19 cellular contexts compared by ENCODE assay signal in genomic region chr7:108132551-108133265, GRCh38. TPM values are rescaled to one million over a fixed set of nuclear protein-coding genes. Genes with fewer than 3 reads are reported as not detected.
DNase-seq lines count a peak whose midpoint lies in the region.
"Had no signal": no experiment of that assay in that cellular context is flagged by ENCODE, and none has a peak within 500 bp of the region (broad histone marks: within the 10 kb centered on the region; RNA-seq: fewer than 3 reads in every experiment).

No MANE protein-coding gene starts in this region.

- H3K4me3 ChIP-seq in ectodermal cell (ENCODE audit: insufficient read depth, low read depth, low read length): no peak overlapping the region
- H3K4me3 ChIP-seq: GM12878 had no signal

- 72 to 74% methylated on average over 13 of the region's 13 CpGs for WGBS in ectodermal cell, 2 experiments

- no peaks in the 10 kb centered on the region for H3K27me3 ChIP-seq in ectodermal cell (ENCODE audit: control insufficient read depth, insufficient read depth, low read length, poor library complexity, severe bottlenecking)

- peak overlapping the region; percentile 31 for H3K27ac ChIP-seq in ectodermal cell (ENCODE audit: insufficient read depth, low read depth, low read length, poor library complexity, severe bottlenecking)

- peak; percentile 15 for DNase-seq in COR-L47 (lab: John Stamatoyannopoulos, UW)
- DNase-seq in RPMI7951 (ENCODE audit: low read depth): peak; percentile 81
- peak; percentile 51 for DNase-seq in left kidney (ENCODE audit: low read depth, low spot score)
- no peak for DNase-seq in NCI-H524 treated with DMSO at 0.1 percent for 48 hours (lab: John Stamatoyannopoulos, UW)
- no peak for DNase-seq in SKM-1 (lab: John Stamatoyannopoulos, UW; ENCODE audit: unreplicated experiment)
- DNase-seq in NCI-H510A (lab: John Stamatoyannopoulos, UW): no peak
- no peak for DNase-seq in stimulated activated CD4-positive, alpha-beta T cell treated with anti-CD3 and anti-CD28 coated beads, Interleukin-15, amount 100 ng/mL, for 24 hours
- DNase-seq: activated CD4-positive, alpha-beta T cell treated with anti-CD3 and anti-CD28 coated beads for 48 hours; CD8-positive, alpha-beta T cell; cerebellar nuclear complex; NCI-H1694; NCI-H774; Right ventricle myocardium superior; T-helper 9 cell had no signal

- H3K9me3 ChIP-seq in ectodermal cell (ENCODE audit: control insufficient read depth, low read length): no peaks in the 10 kb centered on the region

- no peaks in the 10 kb centered on the region for H3K36me3 ChIP-seq in ectodermal cell (ENCODE audit: control insufficient read depth, insufficient read depth, low read length)

- H3K4me1 ChIP-seq in ectodermal cell (ENCODE audit: control insufficient read depth, insufficient read depth, low read length): peaks cover 3% of the 10 kb centered on the region

RNA-seq across cellular contexts. Expression of gene LAMB4, which starts 2.5 kb away (rescaled TPM):
- total RNA-seq in RPMI7951 (2014; rRNA removed; shearing (Covaris generic)): 0.10 and 0.24 TPM in 2 replicates
- polyA plus RNA-seq in ectodermal cell (2013, experiment 1 of 4): not detected
- not detected for polyA plus RNA-seq in ectodermal cell (2013, experiment 2 of 4)
- not detected for polyA plus RNA-seq in ectodermal cell (2013, experiment 3 of 4)
- polyA plus RNA-seq in ectodermal cell (2013, experiment 4 of 4): not detected
- total RNA-seq: activated naive CD4-positive, alpha-beta T cell treated with anti-CD3 and anti-CD28 coated beads, Interleukin-2, amount 50 U/mL, for 72 hours; left lobe of liver; LHCN-M2 had no signal

Comparison
In these comparisons a context has a peak if more than half of its experiments do, and no peak if none do; other contexts are left out.
1. DNase-seq: peak in COR-L47 (single experiment), RPMI7951 (single experiment) and left kidney (single experiment); none in NCI-H524 treated with DMSO at 0.1 percent for 48 hours (single experiment), SKM-1 (single experiment), NCI-H510A (single experiment) and stimulated activated CD4-positive, alpha-beta T cell treated with anti-CD3 and anti-CD28 coated beads, Interleukin-15, amount 100 ng/mL, for 24 hours (single experiment).